Comparison of ENCODE assay signal across 16 cellular contexts in the genomic region with DNA sequence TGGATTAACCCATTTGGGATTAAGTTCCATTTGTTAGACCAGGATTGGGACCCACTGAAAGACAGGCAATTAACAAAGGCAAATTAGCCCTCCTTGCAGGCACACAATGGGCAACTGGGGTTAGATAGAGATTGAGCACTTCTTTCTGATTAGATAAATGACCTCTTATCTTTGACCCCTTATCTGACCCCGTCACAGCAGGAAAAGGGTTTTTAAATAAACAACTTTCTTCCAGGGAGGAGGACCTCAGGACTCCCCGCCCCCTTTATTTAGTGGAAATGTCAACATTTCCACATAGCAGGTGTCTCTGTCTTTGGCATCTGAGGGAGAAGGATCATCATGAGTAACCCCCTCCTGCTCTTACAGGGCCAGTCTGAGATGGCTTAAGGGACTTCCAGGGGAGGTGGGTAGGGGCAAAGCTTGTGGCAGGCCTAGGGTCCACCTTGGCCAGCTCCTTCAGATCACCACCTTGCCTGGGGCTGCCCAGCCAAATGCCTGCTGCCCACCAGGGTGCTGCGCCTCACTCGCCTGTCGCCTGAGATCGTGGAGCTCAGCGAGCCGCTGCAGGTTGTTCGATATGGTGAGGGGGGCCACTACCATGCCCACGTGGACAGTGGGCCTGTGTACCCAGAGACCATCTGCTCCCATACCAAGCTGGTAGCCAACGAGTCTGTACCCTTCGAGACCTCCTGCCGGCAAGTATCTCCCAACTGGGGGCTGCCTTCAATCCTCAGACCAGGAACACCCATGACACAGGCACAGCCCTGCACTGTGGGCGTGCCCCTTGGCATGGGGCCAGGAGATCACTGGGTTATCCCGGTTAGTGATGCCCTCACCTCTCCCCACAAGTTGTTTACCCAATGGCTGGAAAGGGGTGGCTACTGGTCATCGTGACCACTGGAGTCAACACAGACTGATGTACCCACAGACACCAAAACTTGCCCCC. TPM values are rescaled to one million over a fixed set of nuclear protein-coding genes. Genes with fewer than 3 reads are reported as not detected.
A peak's percentile ranks its signal among the peaks of the same experiment; 100 is the strongest.
DNase-seq lines count a peak whose midpoint lies in the region; TF ChIP-seq lines count a peak whose summit lies in the region.
"Had no signal": no experiment of that assay in that cellular context is flagged by ENCODE, and none has a peak within 500 bp of the region (broad histone marks: within the 10 kb centered on the region; RNA-seq: fewer than 3 reads in every experiment).

No MANE protein-coding gene starts in this region.

- H3K4me1 Mint-ChIP-seq in endodermal cell, result peaks cover 33% of the 10 kb centered on the region

- H3K27me3 Mint-ChIP-seq in endodermal cell (ENCODE audit: insufficient read depth), result peaks cover 63% of the 10 kb centered on the region
- H3K27me3 Mint-ChIP-seq: activated CD4-positive, alpha-beta memory T cell treated with anti-CD3 and anti-CD28 coated beads, Interleukin-2, amount 10 ng/mL, durations not matched to agents 7 days and 5 days; central memory CD8-positive, alpha-beta T cell; stimulated activated naive CD8-positive, alpha-beta T cell treated with anti-CD3 and anti-CD28 coated beads, Interleukin-15, amount 100 ng/mL, for 72 hours had no signal

- H3K27ac Mint-ChIP-seq in endodermal cell, result no peak overlapping the region
- H3K27ac Mint-ChIP-seq: activated CD4-positive, alpha-beta memory T cell treated with anti-CD3 and anti-CD28 coated beads, Interleukin-2, amount 10 ng/mL, durations not matched to agents 7 days and 5 days; activated naive CD4-positive, alpha-beta T cell treated with anti-CD3 and anti-CD28 coated beads for 36 hours; stimulated activated naive CD8-positive, alpha-beta T cell treated with anti-CD3 and anti-CD28 coated beads, Interleukin-15, amount 100 ng/mL, for 72 hours had no signal

- H3K36me3 ChIP-seq in colonic mucosa (no peaks in the 10 kb centered on the region), ovary (no peaks in the 10 kb centered on the region), endodermal cell (ENCODE audit: control insufficient read depth, insufficient read depth, low read length) (peaks cover 6% of the 10 kb centered on the region)
- H3K36me3 ChIP-seq in effector memory CD4-positive, alpha-beta T cell (ENCODE audit: control insufficient read depth, insufficient read depth, low read length), result no peaks in the 10 kb centered on the region
- H3K36me3 ChIP-seq: pancreas had no signal

- peaks cover 7% of the 10 kb centered on the region for H3K36me3 Mint-ChIP-seq in endodermal cell (ENCODE audit: low read depth)

- no peak for TF ChIP-seq EP300 in ovary (IDR thresholded peaks at IDR 0.05)

- H3K4me3 ChIP-seq in colonic mucosa (no peak overlapping the region), ovary (no peak overlapping the region), endodermal cell (ENCODE audit: low read length) (no peak overlapping the region)
- no peak overlapping the region for H3K4me3 ChIP-seq in effector memory CD4-positive, alpha-beta T cell (ENCODE audit: insufficient read depth, low read depth, low read length, poor library complexity, severe bottlenecking)
- H3K4me3 ChIP-seq: pancreas had no signal

- no peak overlapping the region for H3K27ac ChIP-seq in colonic mucosa
- no peak overlapping the region for H3K27ac ChIP-seq in ovary
- no peak overlapping the region for H3K27ac ChIP-seq in endodermal cell (ENCODE audit: low read depth, low read length)
- H3K27ac ChIP-seq in effector memory CD4-positive, alpha-beta T cell (ENCODE audit: insufficient read depth, low read length, poor library complexity, severe bottlenecking), result no peak overlapping the region
- H3K27ac ChIP-seq: pancreas had no signal

- peaks cover 7% of the 10 kb centered on the region for H3K4me1 ChIP-seq in colonic mucosa
- H3K4me1 ChIP-seq in ovary (ENCODE audit: insufficient read depth), result peaks cover 6% of the 10 kb centered on the region
- H3K4me1 ChIP-seq in endodermal cell (ENCODE audit: control insufficient read depth, insufficient read depth, low read length), result peaks cover 14% of the 10 kb centered on the region
- peaks cover 16% of the 10 kb centered on the region for H3K4me1 ChIP-seq in effector memory CD4-positive, alpha-beta T cell (ENCODE audit: control insufficient read depth, insufficient read depth, low read length, poor library complexity, severe bottlenecking)

- TF ChIP-seq CTCF in colonic mucosa (IDR thresholded peaks at IDR 0.05) (no peak), ovary (IDR thresholded peaks at IDR 0.05) (no peak), endodermal cell (conservative IDR thresholded peaks at IDR 0.05) (no peak)

- no peaks in the 10 kb centered on the region for H3K9me3 ChIP-seq in colonic mucosa
- H3K9me3 ChIP-seq in ovary, result no peaks in the 10 kb centered on the region
- no peaks in the 10 kb centered on the region for H3K9me3 ChIP-seq in endodermal cell (ENCODE audit: control insufficient read depth, low read length)
- H3K9me3 ChIP-seq in effector memory CD4-positive, alpha-beta T cell (ENCODE audit: control insufficient read depth, low read length), result no peaks in the 10 kb centered on the region
- H3K9me3 ChIP-seq: pancreas had no signal

- WGBS in ovary, 3 donors, result 86 to 90% (median 86%) methylated on average over 16 of the region's 16 CpGs
- 91 to 100% methylated on average over 6 to 16 of the region's 16 CpGs for WGBS in endodermal cell (ENCODE audit: insufficient coverage in 1 of 2, insufficient read length in 1 of 2), 2 experiments

- TF ChIP-seq POLR2A in ovary (IDR thresholded peaks at IDR 0.05), result no peak

- H3K9ac ChIP-seq in colonic mucosa (ENCODE audit: low read depth in 2 of 2, low read length in 2 of 2), result no peak overlapping the region
- no peak overlapping the region for H3K9ac ChIP-seq in endodermal cell (ENCODE audit: extremely low read depth, low read length, poor library complexity, severe bottlenecking)

- no peaks in the 10 kb centered on the region for H3K9me3 Mint-ChIP-seq in endodermal cell
- H3K9me3 Mint-ChIP-seq: activated CD4-positive, alpha-beta memory T cell treated with anti-CD3 and anti-CD28 coated beads, Interleukin-2, amount 10 ng/mL, durations not matched to agents 7 days and 5 days; activated naive CD4-positive, alpha-beta T cell treated with anti-CD3 and anti-CD28 coated beads for 36 hours; central memory CD8-positive, alpha-beta T cell; stimulated activated naive CD8-positive, alpha-beta T cell treated with anti-CD3 and anti-CD28 coated beads, Interleukin-15, amount 100 ng/mL, for 72 hours had no signal

- intact Hi-C loops in colonic mucosa (cut with DNase I) (no loop called here), ovary (cut with DNase I) (no loop called here)

- no peak overlapping the region for H3K4me3 Mint-ChIP-seq in endodermal cell
- H3K4me3 Mint-ChIP-seq: activated CD4-positive, alpha-beta memory T cell treated with anti-CD3 and anti-CD28 coated beads, Interleukin-2, amount 10 ng/mL, durations not matched to agents 7 days and 5 days; activated naive CD4-positive, alpha-beta T cell treated with anti-CD3 and anti-CD28 coated beads for 36 hours; central memory CD8-positive, alpha-beta T cell; stimulated activated naive CD8-positive, alpha-beta T cell treated with anti-CD3 and anti-CD28 coated beads, Interleukin-15, amount 100 ng/mL, for 72 hours had no signal

- DNase-seq in NCI-H82 (lab: John Stamatoyannopoulos, UW) (peak; percentile 21), NCI-H82 treated with DMSO at 0.1 percent for 48 hours (lab: John Stamatoyannopoulos, UW; ENCODE audit: unreplicated experiment) (no peak), HT-29 (ENCODE audit: low spot score) (peak; percentile 16), colonic mucosa (peak; percentile 84), ovary (peak in 4 of 5 donors; percentile 58 to 68 (median 64)), endodermal cell (no peak), DMS153 treated with DMSO at 0.1 percent for 48 hours (lab: John Stamatoyannopoulos, UW; ENCODE audit: unreplicated experiment) (no peak)
- no peak for DNase-seq in effector memory CD4-positive, alpha-beta T cell
- DNase-seq: activated CD4-positive, alpha-beta memory T cell treated with anti-CD3 and anti-CD28 coated beads, Interleukin-2, amount 10 ng/mL, durations not matched to agents 7 days and 5 days; activated naive CD4-positive, alpha-beta T cell treated with anti-CD3 and anti-CD28 coated beads for 36 hours; activated T-cell treated with anti-CD3 and anti-CD28 coated beads, Interleukin-2, amount 50 U/mL, for 1 hour; NCI-H1930; NK-92 treated with Interleukin-12 subunit alpha and Interleukin-12 subunit beta, amount 100 ng/mL, for 24 hours; stimulated activated naive CD8-positive, alpha-beta T cell treated with anti-CD3 and anti-CD28 coated beads, Interleukin-15, amount 100 ng/mL, for 72 hours had no signal

- H3K27me3 ChIP-seq in colonic mucosa (no peaks in the 10 kb centered on the region), ovary (no peaks in the 10 kb centered on the region), endodermal cell (ENCODE audit: control insufficient read depth, insufficient read depth, low read length, poor library complexity, severe bottlenecking) (peaks cover 66% of the 10 kb centered on the region)
- no peaks in the 10 kb centered on the region for H3K27me3 ChIP-seq in effector memory CD4-positive, alpha-beta T cell (replicated peaks; ENCODE audit: control insufficient read depth, insufficient read depth, low read length, poor library complexity, severe bottlenecking)
- H3K27me3 ChIP-seq: pancreas had no signal

RNA-seq across cellular contexts. Expression of gene WDR6, which starts 2.6 kb away (rescaled TPM):
- 82.3 and 87.1 TPM in 2 replicates for total RNA-seq in HT-29 (2014; rRNA removed; shearing (Covaris generic))
- total RNA-seq in colonic mucosa (100 to 1,000 TPM in 1 of 2 donors, 10 to 100 TPM in 1; 92.3 to 150 TPM), ovary (100 to 1,000 TPM; 116 to 289 (median 230) TPM), endodermal cell (100 to 1,000 TPM; 106 to 166 TPM)
- 100 to 1,000 TPM; 109 to 196 TPM for polyA plus RNA-seq in ovary
- 171 TPM for polyA plus RNA-seq in endodermal cell (2013, experiment 1 of 2)
- polyA plus RNA-seq in endodermal cell (2013, experiment 2 of 2), result 134 TPM

RNA-seq across cellular contexts. Expression of gene DALRD3, which starts 13.8 kb away (rescaled TPM):
- 42.2 and 45.4 TPM in 2 replicates for total RNA-seq in HT-29 (2014; rRNA removed; shearing (Covaris generic))
- total RNA-seq in colonic mucosa, result 10 to 100 TPM; 22.0 to 23.5 TPM
- total RNA-seq in ovary, result 10 to 100 TPM; 21.1 to 74.9 (median 27.5) TPM
- 10 to 100 TPM; 23.0 to 33.1 TPM for polyA plus RNA-seq in ovary
- 10 to 100 TPM; 40.8 to 41.9 TPM for total RNA-seq in endodermal cell
- 47.1 TPM for polyA plus RNA-seq in endodermal cell (2013, experiment 1 of 2)
- 38.8 TPM for polyA plus RNA-seq in endodermal cell (2013, experiment 2 of 2)

RNA-seq across cellular contexts. Expression of gene P4HTM, which starts 14.6 kb away (rescaled TPM):
- 61.2 and 67.7 TPM in 2 replicates for total RNA-seq in HT-29 (2014; rRNA removed; shearing (Covaris generic))
- 10 to 100 TPM; 34.9 to 73.9 TPM for total RNA-seq in colonic mucosa
- 100 to 1,000 TPM in 1 of 7 donors, 10 to 100 TPM in 6; 31.5 to 125 (median 46.5) TPM for total RNA-seq in ovary
- polyA plus RNA-seq in ovary, result 10 to 100 TPM; 16.6 to 33.5 TPM
- 10 to 100 TPM; 12.4 to 17.6 TPM for total RNA-seq in endodermal cell
- polyA plus RNA-seq in endodermal cell (2013, experiment 1 of 2), result 26.5 TPM
- polyA plus RNA-seq in endodermal cell (2013, experiment 2 of 2), result 19.4 TPM

RNA-seq across cellular contexts. Expression of gene NDUFAF3, which starts 17.3 kb away (rescaled TPM):
- 254 and 271 TPM in 2 replicates for total RNA-seq in HT-29 (2014; rRNA removed; shearing (Covaris generic))
- total RNA-seq in colonic mucosa (10 to 100 TPM; 62.2 to 98.4 TPM), ovary (100 to 1,000 TPM in 3 of 7 donors, 10 to 100 TPM in 4; 77.4 to 132 (median 96.3) TPM), endodermal cell (10 to 100 TPM; 32.9 to 39.1 TPM)
- 10 to 100 TPM; 43.2 to 72.6 TPM for polyA plus RNA-seq in ovary
- polyA plus RNA-seq in endodermal cell (2013, experiment 1 of 2), result 54.3 TPM
- 50.4 TPM for polyA plus RNA-seq in endodermal cell (2013, experiment 2 of 2)

RNA-seq across cellular contexts. Expression of gene IMPDH2, which starts 24.6 kb away (rescaled TPM):
- total RNA-seq in HT-29 (2014; rRNA removed; shearing (Covaris generic)), result 265 and 282 TPM in 2 replicates
- total RNA-seq in colonic mucosa (100 to 1,000 TPM; 126 to 249 TPM), ovary (100 to 1,000 TPM; 264 to 523 (median 420) TPM), endodermal cell (100 to 1,000 TPM; 180 to 195 TPM)
- polyA plus RNA-seq in ovary, result 100 to 1,000 TPM; 295 to 381 TPM
- 242 TPM for polyA plus RNA-seq in endodermal cell (2013, experiment 1 of 2)
- polyA plus RNA-seq in endodermal cell (2013, experiment 2 of 2), result 211 TPM

Comparison
In these comparisons a context has a peak if more than half of its experiments do, and no peak if none do; other contexts are left out.
1. DNase-seq: peak in NCI-H82 (single experiment), HT-29 (single experiment), colonic mucosa (single experiment) and ovary (4 of 5); none in NCI-H82 treated with DMSO at 0.1 percent for 48 hours (single experiment), endodermal cell (single experiment), DMS153 treated with DMSO at 0.1 percent for 48 hours (single experiment) and effector memory CD4-positive, alpha-beta T cell (0 of 3).